Comparison of ENCODE assay signal across 8 cellular contexts in the genomic region with DNA sequence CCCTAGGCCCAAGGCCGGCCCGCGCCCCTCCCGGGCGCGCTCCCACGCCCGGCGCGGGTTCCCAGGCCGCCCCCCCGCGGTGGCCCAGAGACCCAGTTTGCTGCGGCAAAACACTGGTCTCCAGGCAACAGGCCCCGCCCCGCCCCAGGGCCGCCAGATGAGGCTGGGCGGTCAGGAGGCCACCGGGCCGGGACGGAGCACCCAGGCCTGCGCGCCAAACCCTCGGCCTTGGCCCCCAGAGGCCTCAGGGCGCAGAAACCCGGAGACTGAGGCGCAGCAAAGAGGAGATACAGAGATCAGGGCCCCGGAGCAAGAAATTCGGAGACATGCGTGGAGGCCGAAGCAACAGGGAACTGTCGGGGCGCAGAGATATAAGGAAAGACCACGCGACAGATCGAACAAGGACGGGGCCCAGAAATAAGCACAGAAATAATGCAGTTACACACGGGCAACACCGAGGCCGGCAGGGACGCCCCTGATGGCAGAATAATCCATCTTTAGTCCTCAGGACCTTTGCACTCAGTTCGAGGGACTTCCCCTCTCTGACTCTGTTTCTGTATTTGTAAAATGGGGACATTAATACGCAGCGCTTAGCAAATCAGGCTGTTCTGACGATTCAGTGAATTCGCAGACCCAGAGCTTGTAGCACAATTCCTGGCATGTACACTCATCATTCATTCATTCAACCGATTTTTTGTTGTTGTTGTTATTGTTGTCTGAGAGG. TPM values are rescaled to one million over a fixed set of nuclear protein-coding genes. Genes with fewer than 3 reads are reported as not detected.
DNase-seq lines count a peak whose midpoint lies in the region; ATAC-seq and TF ChIP-seq lines count a peak whose summit lies in the region.

No MANE protein-coding gene starts in this region.

- peak; percentile 41 for ATAC-seq in HG03521 (IDR thresholded peaks at IDR 0.05; ENCODE audit: unreplicated experiment)

- no peaks in the 10 kb centered on the region for H3K27me3 Mint-ChIP-seq in activated naive CD4-positive, alpha-beta T cell treated with anti-CD3 and anti-CD28 coated beads for 36 hours (ENCODE audit: low read depth)
- H3K27me3 Mint-ChIP-seq in neural crest cell (ENCODE audit: low read depth): no peaks in the 10 kb centered on the region

- peak overlapping the region; percentile 90 for H3K27ac ChIP-seq in temporal lobe (ENCODE audit: low read depth, low read length)

- peak; percentile 45 for DNase-seq in SIG-M5 treated with dmso at 0.1 percent for 504 hours (lab: John Stamatoyannopoulos, UW; ENCODE audit: unreplicated experiment)
- DNase-seq in SIG-M5 (lab: John Stamatoyannopoulos, UW): no peak
- DNase-seq in SHP77 (lab: John Stamatoyannopoulos, UW): peak; percentile 72 to 75
- DNase-seq in activated naive CD4-positive, alpha-beta T cell treated with anti-CD3 and anti-CD28 coated beads for 36 hours: peak; percentile 67
- DNase-seq in foreskin melanocyte: peak; percentile 75
- DNase-seq in neural crest cell (ENCODE audit: low read depth, low spot score): peak; percentile 81

- H3K4me3 Mint-ChIP-seq in activated naive CD4-positive, alpha-beta T cell treated with anti-CD3 and anti-CD28 coated beads for 36 hours: no peak overlapping the region
- peak overlapping the region; percentile 79 for H3K4me3 Mint-ChIP-seq in neural crest cell

- intact Hi-C loops in activated naive CD4-positive, alpha-beta T cell treated with anti-CD3 and anti-CD28 coated beads for 36 hours (cut with micrococcal nuclease): loop anchor here (10.0 kb wide), 1 partner anchor 200 kb away; no protein-coding TSS in a partner anchor

- H3K36me3 Mint-ChIP-seq in activated naive CD4-positive, alpha-beta T cell treated with anti-CD3 and anti-CD28 coated beads for 36 hours (ENCODE audit: low read depth): no peaks in the 10 kb centered on the region
- H3K36me3 Mint-ChIP-seq in neural crest cell (ENCODE audit: low read depth): no peaks in the 10 kb centered on the region

- CTCF ChIA-PET in activated naive CD4-positive, alpha-beta T cell treated with anti-CD3 and anti-CD28 coated beads for 36 hours (lab: Charles Lee): interaction anchor here (0.9 to 17.6 kb wide), 5 partner anchors 14 to 197 kb away, joined by 3 to 351 read pairs (median 3); a partner anchor contains a TSS

- peaks cover 34% of the 10 kb centered on the region for H3K4me1 Mint-ChIP-seq in activated naive CD4-positive, alpha-beta T cell treated with anti-CD3 and anti-CD28 coated beads for 36 hours (ENCODE audit: low read depth)
- H3K4me1 Mint-ChIP-seq in neural crest cell: peaks cover 55% of the 10 kb centered on the region

- no peak overlapping the region for H3K27ac Mint-ChIP-seq in activated naive CD4-positive, alpha-beta T cell treated with anti-CD3 and anti-CD28 coated beads for 36 hours
- peak overlapping the region; percentile 94 for H3K27ac Mint-ChIP-seq in neural crest cell (ENCODE audit: unreplicated experiment)

- H3K9me3 Mint-ChIP-seq in activated naive CD4-positive, alpha-beta T cell treated with anti-CD3 and anti-CD28 coated beads for 36 hours: no peaks in the 10 kb centered on the region
- H3K9me3 Mint-ChIP-seq in neural crest cell: no peaks in the 10 kb centered on the region

- no peak for TF ChIP-seq CTCF in neural crest cell (conservative IDR thresholded peaks at IDR 0.05)

RNA-seq across cellular contexts. Expression of a gene that starts 20.8 kb away (rescaled TPM):
- 10 to 100 TPM; 28.9 to 30.7 TPM for total RNA-seq in activated naive CD4-positive, alpha-beta T cell treated with anti-CD3 and anti-CD28 coated beads for 36 hours
- 111 and 115 TPM in 2 replicates for total RNA-seq in neural crest cell
- total RNA-seq in temporal lobe: 43.8 TPM

RNA-seq across cellular contexts. Expression of a gene that starts 23.3 kb away (rescaled TPM):
- 1 to 10 TPM; 8.0 to 8.7 TPM for total RNA-seq in activated naive CD4-positive, alpha-beta T cell treated with anti-CD3 and anti-CD28 coated beads for 36 hours
- 0.26 and 0.45 TPM in 2 replicates for total RNA-seq in neural crest cell
- total RNA-seq in temporal lobe: 0.49 TPM

RNA-seq across cellular contexts. Expression of a gene that starts 38.0 kb away (rescaled TPM):
- 1 to 10 TPM; 7.4 to 7.6 TPM for total RNA-seq in activated naive CD4-positive, alpha-beta T cell treated with anti-CD3 and anti-CD28 coated beads for 36 hours
- 11.7 and 12.8 TPM in 2 replicates for total RNA-seq in neural crest cell
- total RNA-seq in temporal lobe: 4.2 TPM

RNA-seq across cellular contexts. Expression of a gene that starts 39.6 kb away (rescaled TPM):
- 1 to 10 TPM; 4.0 to 4.8 TPM for total RNA-seq in activated naive CD4-positive, alpha-beta T cell treated with anti-CD3 and anti-CD28 coated beads for 36 hours
- total RNA-seq in neural crest cell (6.4 and 8.2 TPM in 2 replicates), temporal lobe (0.49 TPM)

RNA-seq across cellular contexts. Expression of a gene that starts 52.4 kb away (rescaled TPM):
- under 1 TPM; 0.69 to 0.84 TPM for total RNA-seq in activated naive CD4-positive, alpha-beta T cell treated with anti-CD3 and anti-CD28 coated beads for 36 hours
- 16.2 and 19.8 TPM in 2 replicates for total RNA-seq in neural crest cell
- 58.8 TPM for total RNA-seq in temporal lobe
